21 cellular contexts compared by ENCODE assay signal in the genomic region with DNA sequence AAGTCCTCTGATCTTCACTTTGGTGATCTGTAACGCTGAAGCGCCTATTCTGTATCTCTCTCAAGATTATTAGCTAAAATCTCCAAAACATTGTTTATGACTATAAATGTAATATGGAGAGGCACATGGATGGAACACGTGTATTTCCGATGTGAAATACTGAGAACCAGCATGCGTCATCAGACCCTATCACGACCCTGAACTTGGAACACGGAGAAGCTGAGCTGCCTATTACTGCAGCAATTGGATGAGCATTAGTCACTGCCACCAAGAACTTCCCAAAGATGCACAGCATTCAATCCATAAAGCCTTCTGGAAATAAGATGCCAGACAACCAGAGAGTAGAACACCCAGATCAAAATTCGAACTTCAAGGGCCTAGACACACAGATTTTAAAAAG.
"Had no signal": no experiment of that assay in that cellular context is flagged by ENCODE, and none has a peak within 500 bp of the region (broad histone marks: within the 10 kb centered on the region; RNA-seq: fewer than 3 reads in every experiment).

No MANE protein-coding gene starts in this region.

- H3K27me3 ChIP-seq: esophagus squamous epithelium, gastrocnemius medialis, heart left ventricle, hepatocyte, left lung had no signal

- H3K4me1 ChIP-seq: esophagus squamous epithelium, heart left ventricle, left lung, lower lobe of right lung had no signal

- H3K4me3 ChIP-seq: coronary artery, esophagus squamous epithelium, gastrocnemius medialis, heart left ventricle, hepatocyte, left lung, lower lobe of right lung, mucosa of descending colon had no signal

- DNase-seq: dermis blood vessel endothelial cell; effector CD8-positive, alpha-beta T cell; effector memory CD8-positive, alpha-beta T cell; erythroblast; esophagus squamous epithelium; foreskin fibroblast; foreskin melanocyte; gastrocnemius medialis; glutamatergic neuron; heart left ventricle; hypothalamus; left cardiac atrium; left lung; left ventricle myocardium superior; lower lobe of right lung; mesenchymal stem cell; mucosa of descending colon; naive B cell had no signal

- H3K27ac ChIP-seq: coronary artery, epithelial cell of prostate, esophagus squamous epithelium, gastrocnemius medialis, heart left ventricle, hepatocyte, left lung, lower lobe of right lung had no signal

- H2AFZ ChIP-seq: hepatocyte had no signal

- H3K4me2 ChIP-seq: hepatocyte had no signal

- H3K79me2 ChIP-seq: hepatocyte had no signal

- H3K36me3 ChIP-seq: gastrocnemius medialis, lower lobe of right lung had no signal

- H3K9me3 ChIP-seq: esophagus squamous epithelium, gastrocnemius medialis, heart left ventricle, left lung, lower lobe of right lung, mucosa of descending colon had no signal
